ENCODE assay signal across 8 cellular contexts in genomic region chr22:20858615-20859416, GRCh38. TPM values are rescaled to one million over a fixed set of nuclear protein-coding genes. Genes with fewer than 3 reads are reported as not detected.
DNase-seq lines count a peak whose midpoint lies in the region; ATAC-seq and TF ChIP-seq lines count a peak whose summit lies in the region.

PI4KA (minus strand) TSS chr22:20858811; CDS start chr22:20858725, 86 bp downstream.
SNAP29 (plus strand) TSS chr22:20859007; CDS start chr22:20859111, 104 bp downstream.

- H3K4me1 Mint-ChIP-seq in H9 (peaks cover 22% of the 10 kb centered on the region in 2 experiments), nephron (peaks cover 27% of the 10 kb centered on the region)

- DNase-seq in ELR (ENCODE audit: low read depth): peak; percentile 99
- peak; percentile 98 for DNase-seq in H9
- peak; percentile 99 for DNase-seq in MG63
- peak; percentile 89 for DNase-seq in SHP77 treated with DMSO at 0.1 percent for 48 hours (lab: John Stamatoyannopoulos, UW)
- DNase-seq in activated effector memory CD4-positive, alpha-beta T cell treated with anti-CD3 and anti-CD28 coated beads, Interleukin-2, amount 50 U/mL, for 16 hours: peak; percentile 99
- peak; percentile 96 for DNase-seq in fibroblast of the aortic adventitia (ENCODE audit: low read depth)
- peak; percentile 99 for DNase-seq in stimulated activated naive CD8-positive, alpha-beta T cell treated with anti-CD3 and anti-CD28 coated beads, Interleukin-15, Interleukin-2, amounts not matched to agents 100 U/mL and 50 U/mL, for 24 hours

- TF ChIP-seq CTCF in H9 (conservative IDR thresholded peaks at IDR 0.05): no peak
- TF ChIP-seq CTCF in fibroblast of the aortic adventitia (IDR thresholded peaks at IDR 0.05; ENCODE audit: insufficient read depth, low read length): no peak
- TF ChIP-seq CTCF in nephron (IDR thresholded peaks at IDR 0.05; ENCODE audit: unreplicated experiment in 3 of 3): peak in 1 of 3 experiments; percentile 28

- H3K36me3 Mint-ChIP-seq in H9 (ENCODE audit: insufficient read depth in 1 of 3, low read depth in 3 of 3): no peaks in the 10 kb centered on the region; a peak in 1 of 7 replicates
- H3K36me3 Mint-ChIP-seq in nephron (ENCODE audit: low read depth): peaks cover 10% of the 10 kb centered on the region

- H3K4me3 ChIP-seq in MG63 (peak within 1 kb of the TSS; percentile 84), fibroblast of the aortic adventitia (ENCODE audit: low read depth, low read length) (peak within 1 kb of the TSS; percentile 85)

- H3K27ac ChIP-seq in H9 (ENCODE audit: insufficient read length, low read depth, low read length): no peak within 1 kb of the TSS

- H3K9me3 ChIP-seq in H9 (ENCODE audit: control insufficient read depth, low read depth, low read length): no peaks in the 10 kb centered on the region
- no peaks in the 10 kb centered on the region for H3K9me3 ChIP-seq in MG63

- H3K9me3 Mint-ChIP-seq in H9 (no peaks in the 10 kb centered on the region), nephron (no peaks in the 10 kb centered on the region)

- no peak within 1 kb of the TSS for H2AFZ ChIP-seq in H9 (ENCODE audit: low read length)

- no peak within 1 kb of the TSS for H3K23ac ChIP-seq in H9 (ENCODE audit: insufficient read length, low read depth, low read length)

- H2BK5ac ChIP-seq in H9 (ENCODE audit: insufficient read length, low read length): no peak within 1 kb of the TSS

- H3K56ac ChIP-seq in H9 (ENCODE audit: insufficient read length, low read depth, low read length): no peak within 1 kb of the TSS

- H2BK15ac ChIP-seq in H9 (ENCODE audit: low read depth, low read length): no peak within 1 kb of the TSS

- H4K91ac ChIP-seq in H9 (ENCODE audit: insufficient read length, low read depth, low read length): no peak within 1 kb of the TSS

- H3T11ph ChIP-seq in H9 (ENCODE audit: low read length): no peak within 1 kb of the TSS

- H3K27ac Mint-ChIP-seq in H9 (peak within 1 kb of the TSS; percentile 21 to 95 (median 88)), nephron (peak within 1 kb of the TSS; percentile 50 to 82 (median 75))

- H3K4ac ChIP-seq in H9 (ENCODE audit: low read depth, low read length): no peak within 1 kb of the TSS

- H2AK5ac ChIP-seq in H9 (ENCODE audit: insufficient read length, low read length): no peak within 1 kb of the TSS

- peak within 1 kb of the TSS; percentile 18 for H3K18ac ChIP-seq in H9 (ENCODE audit: insufficient read length, low read depth, low read length)

- no peaks in the 10 kb centered on the region for H3K27me3 Mint-ChIP-seq in H9 (ENCODE audit: low read depth)
- H3K27me3 Mint-ChIP-seq in nephron (ENCODE audit: low read depth): no peaks in the 10 kb centered on the region

- peak within 1 kb of the TSS; percentile 88 to 91 for H3K4me3 Mint-ChIP-seq in H9
- H3K4me3 Mint-ChIP-seq in nephron: peak within 1 kb of the TSS; percentile 88 to 91 (median 91)

- peaks cover 8% of the 10 kb centered on the region for H3K4me1 ChIP-seq in H9 (ENCODE audit: insufficient read depth, low read length)

- peaks cover 2% of the 10 kb centered on the region for H4K20me1 ChIP-seq in H9 (ENCODE audit: control insufficient read depth, insufficient read depth, insufficient read length)

- no CpG with 5 or more reads among the region's 100 CpGs for WGBS in H9 (ENCODE audit: extremely low coverage, insufficient read length, low lambda C conversion rate)

- H3K9ac ChIP-seq in H9 (ENCODE audit: extremely low read depth, insufficient read length, low read length): peak within 1 kb of the TSS; percentile 65

- ATAC-seq in stimulated activated naive CD8-positive, alpha-beta T cell treated with anti-CD3 and anti-CD28 coated beads, Interleukin-15, Interleukin-2, amounts not matched to agents 100 U/mL and 50 U/mL, for 24 hours: peak; percentile 96

- H2BK120ac ChIP-seq in H9 (ENCODE audit: low read depth, low read length, poor library complexity, severe bottlenecking): no peak within 1 kb of the TSS

- H3K27me3 ChIP-seq in H9 (ENCODE audit: insufficient read depth, low read length): no peaks in the 10 kb centered on the region
- H3K27me3 ChIP-seq in MG63: no peaks in the 10 kb centered on the region

- peaks cover 11% of the 10 kb centered on the region for H3K23me2 ChIP-seq in H9 (ENCODE audit: insufficient read length, low read depth, low read length, poor library complexity, severe bottlenecking)

- H2BK20ac ChIP-seq in H9 (ENCODE audit: low read depth, low read length, poor library complexity, severe bottlenecking): no peak within 1 kb of the TSS

- no peak within 1 kb of the TSS for H4K5ac ChIP-seq in H9 (ENCODE audit: insufficient read length, low read depth, low read length)

- peak within 1 kb of the TSS; percentile 50; the same call in 1 of the 2 replicates for H3K14ac ChIP-seq in H9 (ENCODE audit: insufficient read depth, low read length)

- peak within 1 kb of the TSS; percentile 97 for H3K4me2 ChIP-seq in H9 (ENCODE audit: insufficient read depth, insufficient read length, low read length)

- peaks cover 5% of the 10 kb centered on the region; the same call in 1 of the 2 replicates for H3K79me2 ChIP-seq in H9 (ENCODE audit: insufficient read depth, low read length)

- H2BK12ac ChIP-seq in H9 (ENCODE audit: insufficient read length, low read depth, low read length): no peak within 1 kb of the TSS

- no peak within 1 kb of the TSS for H4K8ac ChIP-seq in H9 (replicated peaks; ENCODE audit: insufficient read length, low read depth, low read length)

- peaks cover 5% of the 10 kb centered on the region for H3K79me1 ChIP-seq in H9 (ENCODE audit: insufficient read depth, low read depth, low read length, poor library complexity, severe bottlenecking)

- H3K36me3 ChIP-seq in MG63: peaks cover 2% of the 10 kb centered on the region

RNA-seq across cellular contexts. Expression of gene PI4KA, which starts in this region (rescaled TPM):
- total RNA-seq in H9 (2021) (58.5 and 65.8 TPM in 2 replicates), fibroblast of the aortic adventitia (ENCODE audit: low replicate concordance) (34.8 and 49.9 TPM in 2 replicates)
- 19.7 and 24.3 TPM in 2 replicates for total RNA-seq in MG63 (2014; rRNA removed; shearing (Covaris generic); ENCODE audit: low replicate concordance)

RNA-seq across cellular contexts. Expression of gene SNAP29, which starts in this region (rescaled TPM):
- total RNA-seq in H9 (2021) (15.6 and 17.9 TPM in 2 replicates), fibroblast of the aortic adventitia (ENCODE audit: low replicate concordance) (10.6 and 15.5 TPM in 2 replicates)
- 9.1 and 10.0 TPM in 2 replicates for total RNA-seq in MG63 (2014; rRNA removed; shearing (Covaris generic); ENCODE audit: low replicate concordance)
